ENCODE assay signal across 8 cellular contexts in the genomic region with DNA sequence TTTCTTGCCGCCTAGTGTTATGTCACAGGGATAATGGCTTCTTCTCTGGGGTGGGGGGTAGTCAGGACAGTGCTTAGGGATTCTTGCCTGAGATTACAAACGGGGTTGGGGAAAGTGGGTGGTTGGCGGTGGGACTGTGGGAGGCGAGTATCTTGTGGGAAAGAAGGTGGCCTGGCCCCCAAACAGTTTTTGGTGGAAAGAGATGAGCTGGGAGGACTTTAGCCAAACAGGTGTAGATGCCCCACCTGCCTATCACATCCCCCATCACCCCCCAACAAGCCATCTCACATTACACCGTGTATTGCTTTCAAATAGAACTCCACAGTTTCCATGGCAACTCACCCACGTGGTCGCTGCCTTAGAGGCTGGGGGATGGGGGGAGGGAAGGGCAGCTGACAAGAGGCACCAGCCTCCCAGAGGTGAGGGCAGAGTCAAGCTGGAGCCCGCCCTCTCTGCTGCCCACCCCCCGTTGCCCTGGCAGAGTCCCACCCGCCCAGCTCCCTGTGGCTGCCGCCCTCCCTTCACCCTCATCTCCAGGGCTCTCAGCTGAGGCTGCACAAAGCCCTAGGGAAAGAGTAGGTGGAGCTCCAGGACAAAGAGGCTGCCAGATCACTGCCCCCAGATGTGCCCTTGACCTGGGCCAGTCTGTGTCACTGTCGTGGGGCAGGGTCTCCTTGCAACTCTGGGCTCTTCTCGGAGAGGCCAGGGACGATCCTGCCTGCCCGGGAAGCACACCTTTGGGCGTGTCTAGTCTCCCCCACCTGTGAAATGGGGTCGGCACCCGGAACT.
DNase-seq lines count a peak whose midpoint lies in the region; ATAC-seq and TF ChIP-seq lines count a peak whose summit lies in the region.

No MANE protein-coding gene starts in this region.

- DNase-seq in DMS153 (lab: John Stamatoyannopoulos, UW) (peak; percentile 42), NCI-H146 treated with DMSO at 0.1 percent for 48 hours (lab: John Stamatoyannopoulos, UW; ENCODE audit: unreplicated experiment) (peak; percentile 87), left cardiac atrium (no peak), WERI-Rb-1 (no peak), KG1 (lab: John Stamatoyannopoulos, UW) (no peak), GM10266 (ENCODE audit: extremely low spot score) (no peak)

- no peaks in the 10 kb centered on the region for H3K9me3 Mint-ChIP-seq in activated T-helper 17 cell treated with anti-CD3 and anti-CD28 coated beads, Interleukin-2, amount 50 U/mL, for 72 hours

- H3K4me1 Mint-ChIP-seq in activated T-helper 17 cell treated with anti-CD3 and anti-CD28 coated beads, Interleukin-2, amount 50 U/mL, for 72 hours, result peaks cover 26% of the 10 kb centered on the region

- no peaks in the 10 kb centered on the region for H3K27me3 ChIP-seq in layer of hippocampus (ENCODE audit: control insufficient read depth, insufficient read depth, low read length)
- H3K27me3 ChIP-seq in WERI-Rb-1 (ENCODE audit: insufficient read depth, low read depth, severe bottlenecking), result no peaks in the 10 kb centered on the region

- no peaks in the 10 kb centered on the region for H3K9me3 ChIP-seq in WERI-Rb-1 (ENCODE audit: severe bottlenecking)

- peak overlapping the region; percentile 27 for H3K27ac ChIP-seq in layer of hippocampus (ENCODE audit: low read depth, low read length)
- H3K27ac ChIP-seq in WERI-Rb-1, result no peak overlapping the region

- TF ChIP-seq CTCF in WERI-Rb-1 (IDR thresholded peaks at IDR 0.05; ENCODE audit: low read depth, low read length), result no peak
- no peak for TF ChIP-seq CTCF in GM10266 (IDR thresholded peaks at IDR 0.05; ENCODE audit: control insufficient read depth, insufficient read depth, low read depth, missing control alignments)

- intact Hi-C loops in left cardiac atrium (cut with DNase I), result no loop called here

- H3K36me3 ChIP-seq in WERI-Rb-1, result no peaks in the 10 kb centered on the region

- ATAC-seq in activated T-helper 17 cell treated with anti-CD3 and anti-CD28 coated beads, Interleukin-2, amount 50 U/mL, for 72 hours (replicated peaks), result no peak
- ATAC-seq in left cardiac atrium, result no peak

- no peaks in the 10 kb centered on the region for H3K36me3 Mint-ChIP-seq in activated T-helper 17 cell treated with anti-CD3 and anti-CD28 coated beads, Interleukin-2, amount 50 U/mL, for 72 hours (ENCODE audit: low read depth)

- no peak overlapping the region for H3K4me3 ChIP-seq in WERI-Rb-1 (ENCODE audit: low read depth, low read length)

- H3K4me3 Mint-ChIP-seq in activated T-helper 17 cell treated with anti-CD3 and anti-CD28 coated beads, Interleukin-2, amount 50 U/mL, for 72 hours, result no peak overlapping the region

- peak overlapping the region; percentile 75 for H3K27ac Mint-ChIP-seq in activated T-helper 17 cell treated with anti-CD3 and anti-CD28 coated beads, Interleukin-2, amount 50 U/mL, for 72 hours

- no peaks in the 10 kb centered on the region for H3K27me3 Mint-ChIP-seq in activated T-helper 17 cell treated with anti-CD3 and anti-CD28 coated beads, Interleukin-2, amount 50 U/mL, for 72 hours

Comparison
In these comparisons a context has a peak if more than half of its experiments do, and no peak if none do; other contexts are left out.
1. DNase-seq: peak in DMS153 (single experiment) and NCI-H146 treated with DMSO at 0.1 percent for 48 hours (single experiment); none in left cardiac atrium (single experiment), WERI-Rb-1 (single experiment), KG1 (single experiment) and GM10266 (single experiment).